Comparison of ENCODE assay signal across 26 cellular contexts in genomic region chr9:117425562-117425961, GRCh38.
"Had no signal": no experiment of that assay in that cellular context is flagged by ENCODE, and none has a peak within 500 bp of the region (broad histone marks: within the 10 kb centered on the region; RNA-seq: fewer than 3 reads in every experiment).

No MANE protein-coding gene starts in this region.

- FAIRE-seq: astrocyte, K562 had no signal

- H3K27me3 ChIP-seq: Peyer's patch, SJSA1 had no signal

- H3K27ac ChIP-seq: cardiac muscle cell, Peyer's patch, SJSA1 had no signal

- H3K4me1 ChIP-seq: Peyer's patch, SJSA1 had no signal

- ATAC-seq: activated T-cell treated with anti-CD3 and anti-CD28 coated beads, Interleukin-2, amount 50 U/mL, for 4 hours; K562; SK-N-SH treated with all-trans-retinoic acid at 6 μM for 48 hours had no signal

- H3K9me3 ChIP-seq: Peyer's patch, SJSA1 had no signal

- DNase-seq: activated B cell treated with CpG ODN at 0.5 μM for 24 hours; activated CD4-positive, alpha-beta memory T cell treated with anti-CD3 and anti-CD28 coated beads for 36 hours; activated CD4-positive, alpha-beta T cell treated with anti-CD3 and anti-CD28 coated beads for 1 hour; activated CD4-positive, alpha-beta T cell treated with anti-CD3 and anti-CD28 coated beads, Interleukin-2, amount 10 ng/mL, durations not matched to agents 24 days and 14 days; activated CD8-positive, alpha-beta memory T cell treated with anti-CD3 and anti-CD28 coated beads for 24 hours; activated gamma-delta T cell; activated naive CD4-positive, alpha-beta T cell treated with anti-CD3 and anti-CD28 coated beads for 36 hours; activated T-cell treated with anti-CD3 and anti-CD28 coated beads, Interleukin-2, amount 50 U/mL, for 4 hours; amygdala; Karpas-422; MM.1S; NCI-H1105; NCI-H1436; NCI-H1694 treated with DMSO at 0.1 percent for 48 hours; NCI-H2029 treated with DMSO at 0.1 percent for 48 hours; NCI-H2171; NCI-H2227 treated with DMSO at 0.1 percent for 48 hours; NCI-H446 treated with DMSO at 0.1 percent for 48 hours; Peyer's patch; SHP77; SW 1271 had no signal

- H3K4me3 ChIP-seq: cardiac muscle cell, K562, Peyer's patch, SJSA1 had no signal

- H3K36me3 ChIP-seq: cardiac muscle cell, Peyer's patch, SJSA1 had no signal
